In the genomic region with DNA sequence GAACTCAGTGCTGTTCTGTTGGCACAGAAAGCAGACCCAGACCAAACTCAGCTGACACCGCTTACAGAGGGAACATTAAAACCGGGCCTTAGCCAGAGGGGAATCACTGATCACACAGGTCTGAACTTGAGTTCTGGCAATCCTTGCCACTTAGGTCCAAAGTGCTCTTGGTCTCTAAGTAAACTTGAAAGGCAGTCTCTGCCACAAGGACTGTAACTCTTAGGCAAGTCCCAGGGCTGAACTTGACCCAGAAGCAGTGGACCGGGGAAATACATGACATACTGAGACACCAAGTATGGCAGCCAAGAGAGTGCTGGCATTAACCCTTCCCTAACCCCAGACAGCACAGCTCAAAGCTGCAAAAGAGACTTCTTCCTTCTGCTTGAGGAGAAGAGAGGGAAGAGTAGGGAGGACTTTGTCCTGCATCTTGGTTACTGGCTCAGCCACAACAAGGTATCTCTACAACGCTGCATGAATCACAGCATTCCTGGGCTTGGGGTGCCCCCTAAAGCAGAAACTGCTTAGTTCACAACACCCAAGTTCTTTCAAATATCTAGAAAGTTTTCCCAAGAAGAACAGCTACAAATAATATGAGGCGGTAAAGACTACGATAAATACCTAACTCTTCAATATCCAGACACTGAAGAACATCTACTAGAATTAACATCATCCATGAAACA, we compare ENCODE assay signal across 1 cellular context.
TF ChIP-seq lines count a peak whose summit lies in the region.

No MANE protein-coding gene starts in this region.

TF ChIP-seq in HepG2, 621 proteins besides CTCF, POLR2A, EP300 and RAD21:
- TF ChIP-seq NKX3-1 (CRISPR knock-in tag; IDR thresholded peaks at IDR 0.05) (no peak), ZNF766 (CRISPR knock-in tag; IDR thresholded peaks at IDR 0.05; ENCODE audit: borderline replicate concordance) (no peak), FOXJ3 (CRISPR knock-in tag; IDR thresholded peaks at IDR 0.05; ENCODE audit: borderline replicate concordance) (no peak), ZNF674 (CRISPR knock-in tag; IDR thresholded peaks at IDR 0.05; ENCODE audit: low read depth) (no peak), NFIB (CRISPR knock-in tag; IDR thresholded peaks at IDR 0.05; ENCODE audit: borderline replicate concordance) (no peak), PAF1 (CRISPR knock-in tag; IDR thresholded peaks at IDR 0.05) (no peak), BCL6 (CRISPR knock-in tag; IDR thresholded peaks at IDR 0.05) (no peak), MED1 (CRISPR knock-in tag; IDR thresholded peaks at IDR 0.05) (no peak), ZNF790 (CRISPR knock-in tag; IDR thresholded peaks at IDR 0.05; ENCODE audit: borderline replicate concordance) (no peak), FOSL1 (CRISPR knock-in tag; IDR thresholded peaks at IDR 0.05; ENCODE audit: borderline replicate concordance) (no peak), GFI1 (CRISPR knock-in tag; IDR thresholded peaks at IDR 0.05; ENCODE audit: borderline replicate concordance) (no peak), IRF9 (CRISPR knock-in tag; IDR thresholded peaks at IDR 0.05; ENCODE audit: borderline replicate concordance) (no peak), ZNF430 (CRISPR knock-in tag; IDR thresholded peaks at IDR 0.05) (no peak), ZNF556 (CRISPR knock-in tag; IDR thresholded peaks at IDR 0.05; ENCODE audit: borderline replicate concordance) (no peak)
- TF ChIP-seq, protein P1, sequence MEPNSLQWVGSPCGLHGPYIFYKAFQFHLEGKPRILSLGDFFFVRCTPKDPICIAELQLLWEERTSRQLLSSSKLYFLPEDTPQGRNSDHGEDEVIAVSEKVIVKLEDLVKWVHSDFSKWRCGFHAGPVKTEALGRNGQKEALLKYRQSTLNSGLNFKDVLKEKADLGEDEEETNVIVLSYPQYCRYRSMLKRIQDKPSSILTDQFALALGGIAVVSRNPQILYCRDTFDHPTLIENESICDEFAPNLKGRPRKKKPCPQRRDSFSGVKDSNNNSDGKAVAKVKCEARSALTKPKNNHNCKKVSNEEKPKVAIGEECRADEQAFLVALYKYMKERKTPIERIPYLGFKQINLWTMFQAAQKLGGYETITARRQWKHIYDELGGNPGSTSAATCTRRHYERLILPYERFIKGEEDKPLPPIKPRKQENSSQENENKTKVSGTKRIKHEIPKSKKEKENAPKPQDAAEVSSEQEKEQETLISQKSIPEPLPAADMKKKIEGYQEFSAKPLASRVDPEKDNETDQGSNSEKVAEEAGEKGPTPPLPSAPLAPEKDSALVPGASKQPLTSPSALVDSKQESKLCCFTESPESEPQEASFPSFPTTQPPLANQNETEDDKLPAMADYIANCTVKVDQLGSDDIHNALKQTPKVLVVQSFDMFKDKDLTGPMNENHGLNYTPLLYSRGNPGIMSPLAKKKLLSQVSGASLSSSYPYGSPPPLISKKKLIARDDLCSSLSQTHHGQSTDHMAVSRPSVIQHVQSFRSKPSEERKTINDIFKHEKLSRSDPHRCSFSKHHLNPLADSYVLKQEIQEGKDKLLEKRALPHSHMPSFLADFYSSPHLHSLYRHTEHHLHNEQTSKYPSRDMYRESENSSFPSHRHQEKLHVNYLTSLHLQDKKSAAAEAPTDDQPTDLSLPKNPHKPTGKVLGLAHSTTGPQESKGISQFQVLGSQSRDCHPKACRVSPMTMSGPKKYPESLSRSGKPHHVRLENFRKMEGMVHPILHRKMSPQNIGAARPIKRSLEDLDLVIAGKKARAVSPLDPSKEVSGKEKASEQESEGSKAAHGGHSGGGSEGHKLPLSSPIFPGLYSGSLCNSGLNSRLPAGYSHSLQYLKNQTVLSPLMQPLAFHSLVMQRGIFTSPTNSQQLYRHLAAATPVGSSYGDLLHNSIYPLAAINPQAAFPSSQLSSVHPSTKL (CRISPR knock-in tag; IDR thresholded peaks at IDR 0.05), result no peak
- TF ChIP-seq, protein P2, sequence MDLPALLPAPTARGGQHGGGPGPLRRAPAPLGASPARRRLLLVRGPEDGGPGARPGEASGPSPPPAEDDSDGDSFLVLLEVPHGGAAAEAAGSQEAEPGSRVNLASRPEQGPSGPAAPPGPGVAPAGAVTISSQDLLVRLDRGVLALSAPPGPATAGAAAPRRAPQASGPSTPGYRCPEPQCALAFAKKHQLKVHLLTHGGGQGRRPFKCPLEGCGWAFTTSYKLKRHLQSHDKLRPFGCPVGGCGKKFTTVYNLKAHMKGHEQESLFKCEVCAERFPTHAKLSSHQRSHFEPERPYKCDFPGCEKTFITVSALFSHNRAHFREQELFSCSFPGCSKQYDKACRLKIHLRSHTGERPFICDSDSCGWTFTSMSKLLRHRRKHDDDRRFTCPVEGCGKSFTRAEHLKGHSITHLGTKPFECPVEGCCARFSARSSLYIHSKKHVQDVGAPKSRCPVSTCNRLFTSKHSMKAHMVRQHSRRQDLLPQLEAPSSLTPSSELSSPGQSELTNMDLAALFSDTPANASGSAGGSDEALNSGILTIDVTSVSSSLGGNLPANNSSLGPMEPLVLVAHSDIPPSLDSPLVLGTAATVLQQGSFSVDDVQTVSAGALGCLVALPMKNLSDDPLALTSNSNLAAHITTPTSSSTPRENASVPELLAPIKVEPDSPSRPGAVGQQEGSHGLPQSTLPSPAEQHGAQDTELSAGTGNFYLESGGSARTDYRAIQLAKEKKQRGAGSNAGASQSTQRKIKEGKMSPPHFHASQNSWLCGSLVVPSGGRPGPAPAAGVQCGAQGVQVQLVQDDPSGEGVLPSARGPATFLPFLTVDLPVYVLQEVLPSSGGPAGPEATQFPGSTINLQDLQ (CRISPR knock-in tag; IDR thresholded peaks at IDR 0.05), result no peak
TF ChIP-seq in HepG2: peak in this region for 0.
